18 cellular contexts compared by ENCODE assay signal in genomic region chr3:23889950-23890349, GRCh38. TPM values are rescaled to one million over a fixed set of nuclear protein-coding genes. Genes with fewer than 3 reads are reported as not detected.
DNase-seq lines count a peak whose midpoint lies in the region; ATAC-seq and TF ChIP-seq lines count a peak whose summit lies in the region.
"Had no signal": no experiment of that assay in that cellular context is flagged by ENCODE, and none has a peak within 500 bp of the region (broad histone marks: within the 10 kb centered on the region; RNA-seq: fewer than 3 reads in every experiment).

No MANE protein-coding gene starts in this region.

- no peaks in the 10 kb centered on the region for H3K27me3 Mint-ChIP-seq in WTC11 (ENCODE audit: low read depth)
- H3K27me3 Mint-ChIP-seq: CD4-positive, CD25-positive, alpha-beta regulatory T cell; IgD-negative memory B cell had no signal

- no peaks in the 10 kb centered on the region for H3K9me3 ChIP-seq in neutrophil
- H3K9me3 ChIP-seq: BE2C had no signal

- DNase-seq in WTC11 (ENCODE audit: low spot score), result no peak
- peak; percentile 33 for DNase-seq in left kidney (ENCODE audit: low read depth, low spot score)
- DNase-seq in COR-L47 (lab: John Stamatoyannopoulos, UW), result no peak
- DNase-seq in GM10266 (ENCODE audit: extremely low spot score), result no peak
- DNase-seq: ACHN; BE2C; CD4-positive, CD25-positive, alpha-beta regulatory T cell; DMS79 treated with DMSO at 0.1 percent for 48 hours; GF-D8; GOT3; H7; HFFc6 had no signal

- peaks cover 17% of the 10 kb centered on the region; the same call in 1 of the 2 replicates for H3K36me3 Mint-ChIP-seq in WTC11
- H3K36me3 Mint-ChIP-seq: IgD-negative memory B cell had no signal

- no peak for ATAC-seq in WTC11
- no peak for ATAC-seq in HG03378 (IDR thresholded peaks at IDR 0.05; ENCODE audit: unreplicated experiment)
- ATAC-seq: GM12878, HCT116, HepG2 had no signal

- TF ChIP-seq CTCF in WTC11 (IDR thresholded peaks at IDR 0.05) (no peak), neutrophil (IDR thresholded peaks at IDR 0.05) (no peak), GM10266 (IDR thresholded peaks at IDR 0.05; ENCODE audit: control insufficient read depth, insufficient read depth, low read depth, missing control alignments) (no peak)

- H3K9me3 Mint-ChIP-seq in WTC11, result no peaks in the 10 kb centered on the region
- H3K9me3 Mint-ChIP-seq: CD4-positive, CD25-positive, alpha-beta regulatory T cell; HFFc6; IgD-negative memory B cell had no signal

- peaks cover 25% of the 10 kb centered on the region for H3K4me1 Mint-ChIP-seq in WTC11

- no peak overlapping the region for H3K4me3 Mint-ChIP-seq in WTC11
- H3K4me3 Mint-ChIP-seq: CD4-positive, CD25-positive, alpha-beta regulatory T cell; HFFc6; IgD-negative memory B cell had no signal

- H3K27ac Mint-ChIP-seq in WTC11, result peak overlapping the region; percentile 45; the same call in 1 of the 2 replicates
- H3K27ac Mint-ChIP-seq: HFFc6, IgD-negative memory B cell had no signal

- CTCF ChIA-PET in WTC11 (lab: Charles Lee), result interaction anchor here (0.6 kb wide), 1 partner anchor 109 kb away, joined by 3 read pairs; no protein-coding TSS in a partner anchor

- no peaks in the 10 kb centered on the region for H3K27me3 ChIP-seq in neutrophil
- H3K27me3 ChIP-seq: BE2C had no signal

- H3K36me3 ChIP-seq in neutrophil, result no peaks in the 10 kb centered on the region
- H3K36me3 ChIP-seq: BE2C had no signal

- no peak overlapping the region for H3K4me3 ChIP-seq in neutrophil (ENCODE audit: low read depth in 1 of 2, low read length in 1 of 2)
- H3K4me3 ChIP-seq: GM12878 had no signal

- peaks cover 60 to 70% of the 10 kb centered on the region in 2 experiments for H3K4me1 ChIP-seq in neutrophil (ENCODE audit: control insufficient read depth in 1 of 2, insufficient read depth in 1 of 2, low read depth in 1 of 2, low read length in 1 of 2)
- H3K4me1 ChIP-seq: BE2C had no signal

- POLR2A ChIA-PET in WTC11 (lab: Charles Lee), result interaction anchor here (0.6 to 0.9 kb wide), 2 partner anchors 27 to 79 kb away, joined by 3 to 4 read pairs; partner anchors contain the start of genes NKIRAS1 and RPL15

- H3K27ac ChIP-seq in neutrophil, result peak overlapping the region; percentile 64

TF ChIP-seq in WTC11, 78 proteins besides CTCF, POLR2A, EP300 and RAD21:
- TF ChIP-seq HMGA2 (CRISPR knock-in tag; IDR thresholded peaks at IDR 0.05) (no peak), GABPB1 (CRISPR knock-in tag; IDR thresholded peaks at IDR 0.05) (no peak), E2F5 (CRISPR knock-in tag; IDR thresholded peaks at IDR 0.05) (no peak), MXD4 (CRISPR knock-in tag; IDR thresholded peaks at IDR 0.05; ENCODE audit: borderline replicate concordance) (no peak), ZBTB21 (CRISPR knock-in tag; IDR thresholded peaks at IDR 0.05; ENCODE audit: borderline replicate concordance) (no peak), RELA (CRISPR knock-in tag; IDR thresholded peaks at IDR 0.05; ENCODE audit: borderline replicate concordance) (no peak), EMX1 (CRISPR knock-in tag; IDR thresholded peaks at IDR 0.05) (no peak), ZNF232 (CRISPR knock-in tag; IDR thresholded peaks at IDR 0.05) (no peak), PREB (CRISPR knock-in tag; IDR thresholded peaks at IDR 0.05; ENCODE audit: borderline replicate concordance) (no peak), KAT7 (CRISPR knock-in tag; IDR thresholded peaks at IDR 0.05; ENCODE audit: borderline replicate concordance) (no peak), CREB1 (CRISPR knock-in tag; IDR thresholded peaks at IDR 0.05) (no peak), CBFB (CRISPR knock-in tag; IDR thresholded peaks at IDR 0.05; ENCODE audit: low read depth) (no peak)
TF ChIP-seq in WTC11: peak in this region for 0.

RNA-seq across cellular contexts. Expression of gene NKIRAS1, which starts 26.8 kb away (rescaled TPM):
- total RNA-seq in WTC11 (2021), result 6.6 to 7.3 TPM (median 6.8 TPM) in 3 replicates

RNA-seq across cellular contexts. Expression of gene RPL15, which starts 27.0 kb away (rescaled TPM):
- total RNA-seq in WTC11 (2021), result 2,428 to 2,870 TPM (median 2,865 TPM) in 3 replicates

RNA-seq across cellular contexts. Expression of gene NR1D2, which starts 55.1 kb away (rescaled TPM):
- 17.0 to 18.8 TPM (median 18.4 TPM) in 3 replicates for total RNA-seq in WTC11 (2021)
